Comparison of ENCODE assay signal across 1 cellular context in the genomic region with DNA sequence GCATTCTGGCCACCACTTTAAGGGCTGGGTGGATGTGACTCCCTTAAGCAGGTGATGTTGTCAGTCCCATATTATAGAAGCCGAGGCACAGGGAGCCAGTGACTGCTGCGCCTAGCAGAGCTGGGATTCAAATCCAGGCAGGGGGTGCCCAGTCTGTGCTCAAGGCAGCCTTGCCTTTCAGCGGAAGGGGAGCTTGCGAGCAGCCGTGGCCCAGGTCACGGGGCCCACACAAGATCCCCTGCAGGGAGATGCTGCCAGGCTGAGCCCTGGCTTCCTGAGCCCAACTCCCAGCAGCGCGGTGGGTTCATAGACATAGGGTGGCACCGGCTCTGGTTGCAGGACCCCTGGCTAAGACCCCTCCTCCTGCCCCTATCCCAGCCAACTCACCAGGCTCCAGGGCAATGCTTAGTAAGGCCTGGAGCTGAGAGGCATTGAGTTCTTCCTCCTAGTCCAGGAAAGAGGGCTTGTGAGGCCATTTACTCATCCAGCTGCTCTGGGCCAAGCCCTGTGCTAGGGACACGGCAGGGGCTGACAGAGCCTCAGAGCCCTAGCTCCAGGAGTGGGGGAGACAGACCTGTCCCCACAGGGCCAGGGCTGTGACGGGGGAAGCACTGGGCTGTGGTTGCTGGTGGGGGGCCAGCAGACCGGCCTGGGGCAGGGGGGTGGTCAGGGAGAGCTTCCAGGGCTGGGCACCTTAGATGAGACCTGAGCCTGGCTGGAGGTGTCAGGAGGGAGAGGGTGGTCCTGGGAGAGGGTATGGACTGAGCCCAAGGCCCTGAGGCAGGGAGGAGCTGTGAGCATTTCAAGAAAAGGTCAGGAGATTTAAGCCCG.
TF ChIP-seq lines count a peak whose summit lies in the region.

No MANE protein-coding gene starts in this region.

TF ChIP-seq in IMR-90, 13 proteins besides CTCF, POLR2A, EP300 and RAD21:
- TF ChIP-seq MAZ (IDR thresholded peaks at IDR 0.05; ENCODE audit: borderline replicate concordance, low read depth, low read length), result no peak
- no peak for TF ChIP-seq RCOR1 (IDR thresholded peaks at IDR 0.05; ENCODE audit: insufficient replicate concordance, low read length)
- no peak for TF ChIP-seq NFE2L2 (IDR thresholded peaks at IDR 0.05; ENCODE audit: low read depth, low read length)
- TF ChIP-seq, protein P1, sequence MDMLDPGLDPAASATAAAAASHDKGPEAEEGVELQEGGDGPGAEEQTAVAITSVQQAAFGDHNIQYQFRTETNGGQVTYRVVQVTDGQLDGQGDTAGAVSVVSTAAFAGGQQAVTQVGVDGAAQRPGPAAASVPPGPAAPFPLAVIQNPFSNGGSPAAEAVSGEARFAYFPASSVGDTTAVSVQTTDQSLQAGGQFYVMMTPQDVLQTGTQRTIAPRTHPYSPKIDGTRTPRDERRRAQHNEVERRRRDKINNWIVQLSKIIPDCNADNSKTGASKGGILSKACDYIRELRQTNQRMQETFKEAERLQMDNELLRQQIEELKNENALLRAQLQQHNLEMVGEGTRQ (IDR thresholded peaks at IDR 0.05; ENCODE audit: low read depth, low read length), result no peak
- TF ChIP-seq SMC3 (IDR thresholded peaks at IDR 0.05; ENCODE audit: low read depth, low read length), result no peak
- TF ChIP-seq MAFK (IDR thresholded peaks at IDR 0.05; ENCODE audit: low read depth, low read length), result no peak
- TF ChIP-seq CEBPB (IDR thresholded peaks at IDR 0.05; ENCODE audit: low read depth, low read length), result no peak
- no peak for TF ChIP-seq RFX5 (IDR thresholded peaks at IDR 0.05; ENCODE audit: low read depth, low read length)
